Comparison of ENCODE assay signal across 39 cellular contexts in genomic region chr5:8769631-8770030, GRCh38.
"Had no signal": no experiment of that assay in that cellular context is flagged by ENCODE, and none has a peak within 500 bp of the region (broad histone marks: within the 10 kb centered on the region; RNA-seq: fewer than 3 reads in every experiment).

No MANE protein-coding gene starts in this region.

- H3K27ac Mint-ChIP-seq: activated naive CD4-positive, alpha-beta T cell treated with anti-CD3 and anti-CD28 coated beads for 36 hours; activated naive CD4-positive, alpha-beta T cell treated with anti-CD3 and anti-CD28 coated beads, Interleukin-2, amount 10 ng/mL, durations not matched to agents 7 days and 5 days; activated naive CD4-positive, alpha-beta T cell treated with anti-CD3 and anti-CD28 coated beads, Interleukin-2, amount 50 U/mL, for 24 hours; activated naive CD4-positive, alpha-beta T cell treated with anti-CD3 and anti-CD28 coated beads, Interleukin-2, amount 50 U/mL, for 72 hours; activated naive CD8-positive, alpha-beta T cell; activated naive CD8-positive, alpha-beta T cell treated with anti-CD3 and anti-CD28 coated beads for 36 hours; activated naive CD8-positive, alpha-beta T cell treated with anti-CD3 and anti-CD28 coated beads, Interleukin-2, amount 10 ng/mL, durations not matched to agents 7 days and 5 days; activated naive CD8-positive, alpha-beta T cell treated with anti-CD3 and anti-CD28 coated beads, Interleukin-2, amount 50 U/mL, for 24 hours; activated T-cell treated with anti-CD3 and anti-CD28 coated beads, Interleukin-2, amount 50 U/mL, for 24 hours; activated T-cell treated with anti-CD3 and anti-CD28 coated beads, Interleukin-2, amount 50 U/mL, for 72 hours; activated T-helper 1 cell treated with anti-CD3 and anti-CD28 coated beads, Interleukin-12 subunit alpha, Interleukin-12 subunit beta, Interleukin-2, Interleukin-4 antibody, amounts not matched to agents 30 ng/mL and 10 ng/mL and 1 ng/mL, durations not matched to agents 14 hours and 24 hours and 36 hours; activated T-helper 17 cell treated with anti-CD3 and anti-CD28 coated beads, Interleukin-2, amount 50 U/mL, for 72 hours; activated T-helper 2 cell treated with anti-CD3 and anti-CD28 coated beads, Interferon-gamma antibody, Interleukin-2, Interleukin-4, amounts not matched to agents 10 μg/mL and 5 μg/mL and 100 μg/mL, durations not matched to agents 14 hours and 24 hours and 36 hours; brain had no signal

- DNase-seq: activated effector memory CD4-positive, alpha-beta T cell treated with anti-CD3 and anti-CD28 coated beads, Interleukin-2, amount 50 U/mL, for 16 hours; activated effector memory CD4-positive, alpha-beta T cell treated with Interleukin-2 at 50 U/mL for 16 hours; activated gamma-delta T cell; activated gamma-delta T cell treated with Interleukin-2 at 50 U/mL for 16 hours; activated naive CD4-positive, alpha-beta T cell; activated naive CD4-positive, alpha-beta T cell treated with anti-CD3 and anti-CD28 coated beads for 36 hours; activated naive CD4-positive, alpha-beta T cell treated with anti-CD3 and anti-CD28 coated beads, Interleukin-2, amount 10 ng/mL, durations not matched to agents 7 days and 5 days; activated naive CD4-positive, alpha-beta T cell treated with anti-CD3 and anti-CD28 coated beads, Interleukin-2, amount 50 U/mL, for 16 hours; activated naive CD4-positive, alpha-beta T cell treated with Interleukin-2 at 50 U/mL for 16 hours; activated naive CD8-positive, alpha-beta T cell treated with anti-CD3 and anti-CD28 coated beads for 36 hours; activated naive CD8-positive, alpha-beta T cell treated with anti-CD3 and anti-CD28 coated beads, Interleukin-2, amount 10 ng/mL, durations not matched to agents 7 days and 5 days; activated naive CD8-positive, alpha-beta T cell treated with anti-CD3 and anti-CD28 coated beads, Interleukin-2, amount 50 U/mL, for 24 hours; activated T-cell treated with anti-CD3 and anti-CD28 coated beads, Interleukin-2, amount 50 U/mL, for 24 hours; activated T-cell treated with anti-CD3 and anti-CD28 coated beads, Interleukin-2, amount 50 U/mL, for 4 hours; activated T-cell treated with anti-CD3 and anti-CD28 coated beads, Interleukin-2, amount 50 U/mL, for 48 hours; activated T-cell treated with anti-CD3 and anti-CD28 coated beads, Interleukin-2, amount 50 U/mL, for 72 hours; adrenal gland; amniotic stem cell; amygdala; anterior cingulate cortex; aorta; body of pancreas; brain microvascular endothelial cell; caudate nucleus; central memory CD4-positive, alpha-beta T cell; cerebellar nuclear complex had no signal

- H3K4me1 Mint-ChIP-seq: activated naive CD4-positive, alpha-beta T cell treated with anti-CD3 and anti-CD28 coated beads, Interleukin-2, amount 10 ng/mL, durations not matched to agents 7 days and 5 days; activated naive CD4-positive, alpha-beta T cell treated with anti-CD3 and anti-CD28 coated beads, Interleukin-2, amount 50 U/mL, for 24 hours; activated naive CD8-positive, alpha-beta T cell treated with anti-CD3 and anti-CD28 coated beads for 36 hours; activated naive CD8-positive, alpha-beta T cell treated with anti-CD3 and anti-CD28 coated beads, Interleukin-2, amount 10 ng/mL, durations not matched to agents 7 days and 5 days; activated naive CD8-positive, alpha-beta T cell treated with anti-CD3 and anti-CD28 coated beads, Interleukin-2, amount 50 U/mL, for 24 hours; activated T-helper 17 cell treated with anti-CD3 and anti-CD28 coated beads, Interleukin-2, amount 50 U/mL, for 72 hours; central memory CD8-positive, alpha-beta T cell had no signal

- H3K27ac ChIP-seq: adrenal gland, ascending aorta, body of pancreas, brain microvascular endothelial cell, breast epithelium, cardiac muscle cell had no signal

- H3K4me3 Mint-ChIP-seq: activated naive CD4-positive, alpha-beta T cell treated with anti-CD3 and anti-CD28 coated beads for 36 hours; activated naive CD4-positive, alpha-beta T cell treated with anti-CD3 and anti-CD28 coated beads, Interleukin-2, amount 10 ng/mL, durations not matched to agents 7 days and 5 days; activated naive CD4-positive, alpha-beta T cell treated with anti-CD3 and anti-CD28 coated beads, Interleukin-2, amount 50 U/mL, for 24 hours; activated naive CD8-positive, alpha-beta T cell; activated naive CD8-positive, alpha-beta T cell treated with anti-CD3 and anti-CD28 coated beads for 36 hours; activated naive CD8-positive, alpha-beta T cell treated with anti-CD3 and anti-CD28 coated beads, Interleukin-2, amount 10 ng/mL, durations not matched to agents 7 days and 5 days; activated naive CD8-positive, alpha-beta T cell treated with anti-CD3 and anti-CD28 coated beads, Interleukin-2, amount 50 U/mL, for 24 hours; activated T-cell treated with anti-CD3 and anti-CD28 coated beads, Interleukin-2, amount 50 U/mL, for 24 hours; activated T-cell treated with anti-CD3 and anti-CD28 coated beads, Interleukin-2, amount 50 U/mL, for 4 hours; activated T-cell treated with anti-CD3 and anti-CD28 coated beads, Interleukin-2, amount 50 U/mL, for 72 hours; activated T-helper 1 cell treated with anti-CD3 and anti-CD28 coated beads, Interleukin-12 subunit alpha, Interleukin-12 subunit beta, Interleukin-2, Interleukin-4 antibody, amounts not matched to agents 30 ng/mL and 10 ng/mL and 1 ng/mL, durations not matched to agents 14 hours and 24 hours and 36 hours; activated T-helper 17 cell treated with anti-CD3 and anti-CD28 coated beads, Interleukin-2, amount 50 U/mL, for 72 hours; brain; central memory CD8-positive, alpha-beta T cell had no signal

- H3K36me3 Mint-ChIP-seq: activated naive CD4-positive, alpha-beta T cell treated with anti-CD3 and anti-CD28 coated beads, Interleukin-2, amount 10 ng/mL, durations not matched to agents 7 days and 5 days; activated naive CD4-positive, alpha-beta T cell treated with anti-CD3 and anti-CD28 coated beads, Interleukin-2, amount 50 U/mL, for 24 hours; activated naive CD4-positive, alpha-beta T cell treated with anti-CD3 and anti-CD28 coated beads, Interleukin-2, amount 50 U/mL, for 72 hours; activated naive CD8-positive, alpha-beta T cell; activated naive CD8-positive, alpha-beta T cell treated with anti-CD3 and anti-CD28 coated beads for 36 hours; activated naive CD8-positive, alpha-beta T cell treated with anti-CD3 and anti-CD28 coated beads, Interleukin-2, amount 10 ng/mL, durations not matched to agents 7 days and 5 days; brain had no signal

- H3K9me3 ChIP-seq: adrenal gland, ascending aorta, body of pancreas, breast epithelium had no signal

- FAIRE-seq: astrocyte, colon had no signal

- ATAC-seq: activated naive CD4-positive, alpha-beta T cell treated with anti-CD3 and anti-CD28 coated beads, Interleukin-2, amount 50 U/mL, for 72 hours; activated naive CD8-positive, alpha-beta T cell treated with anti-CD3 and anti-CD28 coated beads, Interleukin-2, amount 50 U/mL, for 24 hours; activated T-cell treated with anti-CD3 and anti-CD28 coated beads, Interleukin-2, amount 50 U/mL, for 4 hours; activated T-cell treated with anti-CD3 and anti-CD28 coated beads, Interleukin-2, amount 50 U/mL, for 72 hours; activated T-helper 17 cell treated with anti-CD3 and anti-CD28 coated beads, Interleukin-2, amount 50 U/mL, for 72 hours; body of pancreas had no signal

- H3K27me3 ChIP-seq: adrenal gland, ascending aorta, body of pancreas, brain microvascular endothelial cell, breast epithelium, cardiac muscle cell had no signal

- H3K27me3 Mint-ChIP-seq: activated naive CD4-positive, alpha-beta T cell treated with anti-CD3 and anti-CD28 coated beads, Interleukin-2, amount 10 ng/mL, durations not matched to agents 7 days and 5 days; activated naive CD4-positive, alpha-beta T cell treated with anti-CD3 and anti-CD28 coated beads, Interleukin-2, amount 50 U/mL, for 24 hours; activated naive CD8-positive, alpha-beta T cell; activated naive CD8-positive, alpha-beta T cell treated with anti-CD3 and anti-CD28 coated beads for 36 hours; activated naive CD8-positive, alpha-beta T cell treated with anti-CD3 and anti-CD28 coated beads, Interleukin-2, amount 10 ng/mL, durations not matched to agents 7 days and 5 days; activated naive CD8-positive, alpha-beta T cell treated with anti-CD3 and anti-CD28 coated beads, Interleukin-2, amount 50 U/mL, for 24 hours; activated T-cell treated with anti-CD3 and anti-CD28 coated beads, Interleukin-2, amount 50 U/mL, for 24 hours; activated T-helper 17 cell treated with anti-CD3 and anti-CD28 coated beads, Interleukin-2, amount 50 U/mL, for 72 hours; brain; central memory CD8-positive, alpha-beta T cell had no signal

- H3K4me3 ChIP-seq: adrenal gland, ascending aorta, body of pancreas, breast epithelium, cardiac muscle cell had no signal

- H3K36me3 ChIP-seq: adrenal gland, ascending aorta, brain microvascular endothelial cell, breast epithelium, cardiac muscle cell had no signal

- H3K9me3 Mint-ChIP-seq: activated naive CD4-positive, alpha-beta T cell treated with anti-CD3 and anti-CD28 coated beads, Interleukin-2, amount 50 U/mL, for 24 hours; activated naive CD8-positive, alpha-beta T cell treated with anti-CD3 and anti-CD28 coated beads for 36 hours; activated naive CD8-positive, alpha-beta T cell treated with anti-CD3 and anti-CD28 coated beads, Interleukin-2, amount 10 ng/mL, durations not matched to agents 7 days and 5 days; activated naive CD8-positive, alpha-beta T cell treated with anti-CD3 and anti-CD28 coated beads, Interleukin-2, amount 50 U/mL, for 24 hours; activated T-cell treated with anti-CD3 and anti-CD28 coated beads, Interleukin-2, amount 50 U/mL, for 4 hours had no signal

- H3K4me1 ChIP-seq: adrenal gland, ascending aorta, body of pancreas, breast epithelium had no signal
